Comparison of ENCODE assay signal across 23 cellular contexts in genomic region chr15:70342141-70342540, GRCh38.
"Had no signal": no experiment of that assay in that cellular context is flagged by ENCODE, and none has a peak within 500 bp of the region (broad histone marks: within the 10 kb centered on the region; RNA-seq: fewer than 3 reads in every experiment).

No MANE protein-coding gene starts in this region.

- H3K4me3 Mint-ChIP-seq: activated CD8-positive, alpha-beta memory T cell treated with anti-CD3 and anti-CD28 coated beads, Interleukin-2, amount 10 ng/mL, durations not matched to agents 7 days and 5 days; activated naive CD4-positive, alpha-beta T cell treated with anti-CD3 and anti-CD28 coated beads, Interleukin-2, amount 50 U/mL, for 24 hours; activated T-helper 1 cell treated with anti-CD3 and anti-CD28 coated beads, Interleukin-12 subunit alpha, Interleukin-12 subunit beta, Interleukin-2, Interleukin-4 antibody, amounts not matched to agents 30 ng/mL and 10 ng/mL and 1 ng/mL, durations not matched to agents 14 hours and 24 hours and 36 hours; nephron progenitor cell; stimulated activated naive CD8-positive, alpha-beta T cell treated with anti-CD3 and anti-CD28 coated beads, Interleukin-15, Interleukin-2, amounts not matched to agents 100 ng/mL and 50 ng/mL, for 24 hours; T-helper 1 cell treated with Interleukin-12 subunit alpha and Interleukin-12 subunit beta and Interleukin-4 antibody, amounts not matched to agents 30 μg/mL and 1 μg/mL, for 36 hours had no signal

- H3K36me3 Mint-ChIP-seq: activated CD8-positive, alpha-beta memory T cell treated with anti-CD3 and anti-CD28 coated beads, Interleukin-2, amount 10 ng/mL, durations not matched to agents 7 days and 5 days; activated naive CD4-positive, alpha-beta T cell treated with anti-CD3 and anti-CD28 coated beads, Interleukin-2, amount 50 U/mL, for 24 hours had no signal

- H3K27ac Mint-ChIP-seq: activated CD8-positive, alpha-beta memory T cell treated with anti-CD3 and anti-CD28 coated beads, Interleukin-2, amount 10 ng/mL, durations not matched to agents 7 days and 5 days; activated naive CD4-positive, alpha-beta T cell treated with anti-CD3 and anti-CD28 coated beads, Interleukin-2, amount 50 U/mL, for 24 hours; activated T-helper 1 cell treated with anti-CD3 and anti-CD28 coated beads, Interleukin-12 subunit alpha, Interleukin-12 subunit beta, Interleukin-2, Interleukin-4 antibody, amounts not matched to agents 30 ng/mL and 10 ng/mL and 1 ng/mL, durations not matched to agents 14 hours and 24 hours and 36 hours; nephron progenitor cell; stimulated activated naive CD8-positive, alpha-beta T cell treated with anti-CD3 and anti-CD28 coated beads, Interleukin-15, Interleukin-2, amounts not matched to agents 100 ng/mL and 50 ng/mL, for 24 hours; T-helper 1 cell treated with Interleukin-12 subunit alpha and Interleukin-12 subunit beta and Interleukin-4 antibody, amounts not matched to agents 30 μg/mL and 1 μg/mL, for 36 hours had no signal

- H3K27me3 Mint-ChIP-seq: activated naive CD4-positive, alpha-beta T cell treated with anti-CD3 and anti-CD28 coated beads, Interleukin-2, amount 50 U/mL, for 24 hours; stimulated activated naive CD8-positive, alpha-beta T cell treated with anti-CD3 and anti-CD28 coated beads, Interleukin-15, Interleukin-2, amounts not matched to agents 100 ng/mL and 50 ng/mL, for 24 hours had no signal

- H3K27me3 ChIP-seq: body of pancreas, thyroid gland, uterus had no signal

- H3K4me1 ChIP-seq: foreskin keratinocyte, uterus had no signal

- H3K27ac ChIP-seq: body of pancreas, cardiac muscle cell, foreskin keratinocyte, spleen, thyroid gland, uterus had no signal

- DNase-seq: activated CD4-positive, alpha-beta T cell treated with anti-CD3 and anti-CD28 coated beads for 4 hours; activated CD4-positive, alpha-beta T cell treated with anti-CD3 and anti-CD28 coated beads, Interleukin-2, amount 50 U/mL, for 48 hours; activated CD4-positive, CD25-positive, alpha-beta regulatory T cell; activated CD8-positive, alpha-beta memory T cell treated with anti-CD3 and anti-CD28 coated beads, Interleukin-2, amount 10 ng/mL, durations not matched to agents 7 days and 5 days; activated gamma-delta T cell; anterior cingulate cortex; body of pancreas; effector memory CD4-positive, alpha-beta T cell; foreskin keratinocyte; nephron progenitor cell; nucleus accumbens; posterior cingulate gyrus; spleen; stimulated activated CD4-positive, alpha-beta T cell treated with anti-CD3 and anti-CD28 coated beads, Interleukin-4, amount 100 ng/mL, for 1 hour; substantia nigra; T1000; thyroid gland; uterus had no signal

- H3K9me3 ChIP-seq: body of pancreas, spleen, thyroid gland, uterus had no signal

- H3K9me3 Mint-ChIP-seq: activated naive CD4-positive, alpha-beta T cell treated with anti-CD3 and anti-CD28 coated beads, Interleukin-2, amount 50 U/mL, for 24 hours; activated T-helper 1 cell treated with anti-CD3 and anti-CD28 coated beads, Interleukin-12 subunit alpha, Interleukin-12 subunit beta, Interleukin-2, Interleukin-4 antibody, amounts not matched to agents 30 ng/mL and 10 ng/mL and 1 ng/mL, durations not matched to agents 14 hours and 24 hours and 36 hours; nephron progenitor cell; stimulated activated naive CD8-positive, alpha-beta T cell treated with anti-CD3 and anti-CD28 coated beads, Interleukin-15, Interleukin-2, amounts not matched to agents 100 ng/mL and 50 ng/mL, for 24 hours; T-helper 1 cell treated with Interleukin-12 subunit alpha and Interleukin-12 subunit beta and Interleukin-4 antibody, amounts not matched to agents 30 μg/mL and 1 μg/mL, for 36 hours had no signal

- H3K4me3 ChIP-seq: body of pancreas, cardiac muscle cell, spleen, thyroid gland, uterus had no signal

- ATAC-seq: activated CD8-positive, alpha-beta memory T cell treated with anti-CD3 and anti-CD28 coated beads, Interleukin-2, amount 10 ng/mL, durations not matched to agents 7 days and 5 days; body of pancreas; foreskin keratinocyte had no signal

- H3K36me3 ChIP-seq: cardiac muscle cell, spleen, thyroid gland, uterus had no signal

- H3K4me1 Mint-ChIP-seq: activated CD8-positive, alpha-beta memory T cell treated with anti-CD3 and anti-CD28 coated beads, Interleukin-2, amount 10 ng/mL, durations not matched to agents 7 days and 5 days; activated naive CD4-positive, alpha-beta T cell treated with anti-CD3 and anti-CD28 coated beads, Interleukin-2, amount 50 U/mL, for 24 hours had no signal
